In the genomic region with DNA sequence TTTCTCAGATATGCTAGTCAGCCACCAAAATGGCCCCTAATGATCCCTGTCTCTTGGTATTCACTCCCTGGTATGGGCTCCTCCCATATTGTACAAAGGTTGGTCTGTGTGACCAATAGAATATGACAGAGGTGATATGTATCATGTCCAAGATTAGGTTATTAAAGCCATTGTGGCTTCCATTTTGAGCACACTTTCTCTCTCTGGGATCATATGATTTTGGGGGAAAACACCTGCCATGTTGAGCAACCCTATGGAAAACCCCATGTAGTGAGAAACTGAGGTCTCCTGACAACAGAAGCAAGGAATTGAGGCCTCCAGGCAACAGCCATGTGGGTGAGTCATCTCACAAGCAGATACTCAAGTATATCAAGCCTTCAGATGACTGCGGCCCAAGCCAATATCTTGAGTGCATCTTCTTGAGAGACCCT, we compare ENCODE assay signal across 10 cellular contexts. TPM values are rescaled to one million over a fixed set of nuclear protein-coding genes. Genes with fewer than 3 reads are reported as not detected.
DNase-seq lines count a peak whose midpoint lies in the region; ATAC-seq and TF ChIP-seq lines count a peak whose summit lies in the region.
"Had no signal": no experiment of that assay in that cellular context is flagged by ENCODE, and none has a peak within 500 bp of the region (broad histone marks: within the 10 kb centered on the region; RNA-seq: fewer than 3 reads in every experiment).

No MANE protein-coding gene starts in this region.

- H3F3A ChIP-seq in PC-3 (ENCODE audit: low read length, unreplicated experiment): no peaks in the 10 kb centered on the region

- CTCF ChIA-PET in PC-3 (lab: Charles Lee): no interaction called here

- DNase-seq in GM12864 (ENCODE audit: low read depth) (peak; percentile 67), fibroblast of the aortic adventitia (ENCODE audit: low read depth) (peak; percentile 7), PC-3 (no peak), DMS153 (lab: John Stamatoyannopoulos, UW) (no peak), WERI-Rb-1 (no peak), DMS153 treated with DMSO at 0.1 percent for 48 hours (lab: John Stamatoyannopoulos, UW; ENCODE audit: unreplicated experiment) (no peak)
- DNase-seq: NCI-H748 treated with DMSO at 0.1 percent for 48 hours had no signal

- no peaks in the 10 kb centered on the region for H3K36me3 ChIP-seq in PC-3 (ENCODE audit: low read depth, low read length)
- H3K36me3 ChIP-seq in WERI-Rb-1: no peaks in the 10 kb centered on the region
- H3K36me3 ChIP-seq: right atrium auricular region had no signal

- H3K9me3 ChIP-seq in PC-3 (ENCODE audit: low read length) (no peaks in the 10 kb centered on the region), WERI-Rb-1 (ENCODE audit: severe bottlenecking) (no peaks in the 10 kb centered on the region)
- H3K9me3 ChIP-seq: right atrium auricular region had no signal

- no peak overlapping the region for H3K9ac ChIP-seq in PC-3 (ENCODE audit: low read length)

- H2AFZ ChIP-seq in PC-3 (ENCODE audit: low read length): no peak overlapping the region

- H3K27ac ChIP-seq in PC-3 (ENCODE audit: low read length): no peak overlapping the region
- H3K27ac ChIP-seq in WERI-Rb-1: no peak overlapping the region
- H3K27ac ChIP-seq: right atrium auricular region had no signal

- H3K9me2 ChIP-seq in PC-3 (replicated peaks; ENCODE audit: low read length): no peaks in the 10 kb centered on the region

- H4K20me1 ChIP-seq in PC-3 (ENCODE audit: low read length): no peaks in the 10 kb centered on the region

- ATAC-seq in GM19452 (IDR thresholded peaks at IDR 0.05; ENCODE audit: unreplicated experiment): peak; percentile 51
- ATAC-seq in HG03460 (IDR thresholded peaks at IDR 0.05; ENCODE audit: unreplicated experiment): peak; percentile 36
- ATAC-seq in PC-3: no peak

- BruUV-seq in PC-3 (replicated peaks; lab: Mats Ljungman, UMichigan): no TSS peak

- H3K4me3 ChIP-seq in GM12864 (ENCODE audit: low read depth, low read length) (no peak overlapping the region), fibroblast of the aortic adventitia (ENCODE audit: low read depth, low read length) (no peak overlapping the region), PC-3 (ENCODE audit: low read length) (no peak overlapping the region), WERI-Rb-1 (ENCODE audit: low read depth, low read length) (no peak overlapping the region)
- H3K4me3 ChIP-seq: right atrium auricular region had no signal

- no peaks in the 10 kb centered on the region for H3K4me1 ChIP-seq in PC-3 (ENCODE audit: insufficient read depth, low read length)
- H3K4me1 ChIP-seq: right atrium auricular region had no signal

- intact Hi-C loops in PC-3 (cut with micrococcal nuclease): no loop called here

- H3K79me2 ChIP-seq in PC-3 (ENCODE audit: low read length): no peaks in the 10 kb centered on the region

- H3K4me2 ChIP-seq in PC-3 (ENCODE audit: low read length): no peak overlapping the region

- no peaks in the 10 kb centered on the region for H3K27me3 ChIP-seq in PC-3 (ENCODE audit: low read length)
- H3K27me3 ChIP-seq in WERI-Rb-1 (ENCODE audit: insufficient read depth, low read depth, severe bottlenecking): no peaks in the 10 kb centered on the region
- H3K27me3 ChIP-seq: right atrium auricular region had no signal

- TF ChIP-seq CTCF in GM12864 (IDR thresholded peaks at IDR 0.05; ENCODE audit: low read depth, low read length, missing control alignments) (no peak), fibroblast of the aortic adventitia (IDR thresholded peaks at IDR 0.05; ENCODE audit: insufficient read depth, low read length) (no peak), PC-3 (conservative IDR thresholded peaks at IDR 0.05; ENCODE audit: low read depth, low read length) (no peak), WERI-Rb-1 (IDR thresholded peaks at IDR 0.05; ENCODE audit: low read depth, low read length) (no peak)

- POLR2A ChIA-PET in PC-3 (lab: Charles Lee; ENCODE audit: unreplicated experiment): no interaction called here

RNA-seq across cellular contexts. Expression of a gene that starts 7.1 kb away (rescaled TPM):
- total RNA-seq in fibroblast of the aortic adventitia (ENCODE audit: low replicate concordance) (14.2 and 19.6 TPM in 2 replicates), PC-3 (2014; rRNA removed) (8.2 and 8.9 TPM in 2 replicates)

RNA-seq across cellular contexts. Expression of a gene that starts 50.8 kb away (rescaled TPM):
- total RNA-seq in fibroblast of the aortic adventitia (ENCODE audit: low replicate concordance) (12.0 and 25.8 TPM in 2 replicates), PC-3 (2014; rRNA removed) (23.1 and 40.5 TPM in 2 replicates)

Comparison
In these comparisons a context has a peak if more than half of its experiments do, and no peak if none do; other contexts are left out.
1. DNase-seq: peak in GM12864 (single experiment) and fibroblast of the aortic adventitia (single experiment); none in PC-3 (single experiment), DMS153 (single experiment), WERI-Rb-1 (single experiment) and DMS153 treated with DMSO at 0.1 percent for 48 hours (single experiment).